15 cellular contexts compared by ENCODE assay signal in the genomic region with DNA sequence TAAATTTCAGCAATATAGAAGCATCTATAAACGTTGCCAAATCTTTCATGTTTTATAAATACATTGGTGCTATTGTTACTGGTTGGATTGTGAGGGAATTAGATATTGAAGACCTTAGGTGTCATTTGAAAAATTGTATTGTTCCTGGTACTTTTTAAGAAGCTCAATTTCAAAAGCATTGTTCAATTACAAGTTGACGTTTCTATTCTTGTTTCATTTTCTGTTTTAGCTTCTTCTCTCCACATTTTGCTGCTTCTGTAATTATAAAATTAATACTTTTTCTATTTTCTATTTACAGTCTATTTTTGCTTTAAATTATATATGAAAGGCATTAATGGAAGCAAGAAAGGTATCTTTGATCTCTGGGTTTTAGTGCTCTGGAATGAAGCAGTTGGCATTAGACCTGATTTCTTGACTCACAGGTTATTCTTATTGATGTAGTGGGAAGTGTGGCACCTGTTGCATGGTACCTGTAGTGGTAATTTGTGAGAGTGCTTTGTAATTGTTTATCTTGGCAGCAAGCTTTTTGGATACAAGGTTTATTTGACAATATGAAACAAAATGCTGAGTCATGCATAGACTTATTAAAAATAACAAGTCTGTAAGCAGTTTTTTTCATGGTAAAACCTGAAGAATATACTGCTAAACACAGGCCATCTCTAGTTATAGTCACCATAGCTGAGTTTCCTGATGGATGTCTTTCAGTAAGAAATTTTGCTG. TPM values are rescaled to one million over a fixed set of nuclear protein-coding genes. Genes with fewer than 3 reads are reported as not detected.
A peak's percentile ranks its signal among the peaks of the same experiment; 100 is the strongest.
DNase-seq lines count a peak whose midpoint lies in the region; ATAC-seq and TF ChIP-seq lines count a peak whose summit lies in the region.
"Had no signal": no experiment of that assay in that cellular context is flagged by ENCODE, and none has a peak within 500 bp of the region (broad histone marks: within the 10 kb centered on the region; RNA-seq: fewer than 3 reads in every experiment).

No MANE protein-coding gene starts in this region.

- peaks cover 13% of the 10 kb centered on the region for H3K4me1 Mint-ChIP-seq in MCF 10A (ENCODE audit: insufficient read depth, unreplicated experiment)

- H3K27ac ChIP-seq in breast epithelium (no peak overlapping the region), thyroid gland (peak overlapping the region in 2 of 3 donors; percentile 25 to 61)
- H3K27ac ChIP-seq: colonic mucosa, HL-60 had no signal

- H3K36me3 ChIP-seq in breast epithelium: no peaks in the 10 kb centered on the region
- H3K36me3 ChIP-seq in thyroid gland: peaks cover 6% of the 10 kb centered on the region in 2 donors
- H3K36me3 ChIP-seq: colonic mucosa had no signal

- intact Hi-C loops in MCF 10A (cut with micrococcal nuclease) (no loop called here), breast epithelium (cut with DNase I; ENCODE audit: low total_unique reads) (no loop called here), thyroid gland (cut with DNase I) (no loop called here)

- H3K9me3 ChIP-seq in breast epithelium (no peaks in the 10 kb centered on the region), thyroid gland (no peaks in the 10 kb centered on the region)
- H3K9me3 ChIP-seq: colonic mucosa had no signal

- H3K27ac Mint-ChIP-seq in MCF 10A (ENCODE audit: low read depth, unreplicated experiment): no peak overlapping the region

- H3K36me3 Mint-ChIP-seq in MCF 10A (ENCODE audit: insufficient read depth, unreplicated experiment): peaks cover 6% of the 10 kb centered on the region

- 55 to 63% methylated on average over 2 of the region's 2 CpGs for WGBS in thyroid gland, 2 donors

- CTCF ChIA-PET in MCF 10A (lab: Yijun Ruan, JAX): interaction anchor here (0.7 to 1.5 kb wide), 4 partner anchors 9 to 167 kb away, joined by 3 to 7 read pairs (median 4); no protein-coding TSS in a partner anchor

- TF ChIP-seq CTCF in MCF 10A (IDR thresholded peaks at IDR 0.05; ENCODE audit: unreplicated experiment) (no peak), breast epithelium (IDR thresholded peaks at IDR 0.05) (no peak), thyroid gland (IDR thresholded peaks at IDR 0.05) (no peak)

- H3K4me1 ChIP-seq in breast epithelium: no peaks in the 10 kb centered on the region
- peaks cover 24 to 31% of the 10 kb centered on the region in 2 donors for H3K4me1 ChIP-seq in thyroid gland
- H3K4me1 ChIP-seq: colonic mucosa had no signal

- no peaks in the 10 kb centered on the region for H3K9me3 Mint-ChIP-seq in MCF 10A (ENCODE audit: unreplicated experiment)
- H3K9me3 Mint-ChIP-seq: naive B cell had no signal

- H3K4me3 ChIP-seq in breast epithelium (no peak overlapping the region), thyroid gland (replicated peaks in 1 of 3) (no peak overlapping the region)
- H3K4me3 ChIP-seq: colonic mucosa had no signal

- H3K27me3 ChIP-seq in breast epithelium (no peaks in the 10 kb centered on the region), thyroid gland (no peaks in the 10 kb centered on the region)
- H3K27me3 ChIP-seq: colonic mucosa had no signal

- ATAC-seq in esophagus mucosa (peak; percentile 15), HG03108 (IDR thresholded peaks at IDR 0.05; ENCODE audit: unreplicated experiment) (no peak), GM19463 (IDR thresholded peaks at IDR 0.05; ENCODE audit: unreplicated experiment) (no peak)

- no TSS peak for BruUV-seq in MCF 10A (replicated peaks; lab: Mats Ljungman, UMichigan)

- POLR2A ChIA-PET in MCF 10A (lab: Yijun Ruan, JAX): interaction anchor here (0.6 to 6.3 kb wide), 3 partner anchors 11 to 169 kb away, joined by 3 to 43 read pairs (median 5); partner anchors contain the start of gene MACIR

- H3K27me3 Mint-ChIP-seq in MCF 10A (ENCODE audit: insufficient read depth, unreplicated experiment): no peaks in the 10 kb centered on the region
- H3K27me3 Mint-ChIP-seq: naive B cell had no signal

- DNase-seq in MCF 10A (ENCODE audit: unreplicated experiment) (peak; percentile 50), breast epithelium (ENCODE audit: low spot score in 2 of 2) (no peak), NCI-H69 (lab: John Stamatoyannopoulos, UW) (peak; percentile 51), thyroid gland (no peak)
- no peak for DNase-seq in activated naive CD4-positive, alpha-beta T cell treated with Interleukin-2 at 50 U/mL for 16 hours
- DNase-seq: colonic mucosa; COR-L47; HCEC 1CT; naive B cell; NCI-H446; stimulated activated CD4-positive, alpha-beta T cell treated with anti-CD3 and anti-CD28 coated beads, Interleukin-2, amount 100 ng/mL, for 24 hours had no signal

- no peak overlapping the region for H3K4me3 Mint-ChIP-seq in MCF 10A (ENCODE audit: unreplicated experiment)

- TF ChIP-seq POLR2A in breast epithelium (IDR thresholded peaks at IDR 0.05): no peak
- no peak for TF ChIP-seq POLR2A in thyroid gland (IDR thresholded peaks at IDR 0.05)

RNA-seq across cellular contexts. Expression of gene MACIR, which starts 13.2 kb away (rescaled TPM):
- 6.6 and 8.9 TPM in 2 replicates for total RNA-seq in MCF 10A (2022)
- total RNA-seq in breast epithelium: 10 to 100 TPM; 13.0 to 18.4 (median 13.4) TPM
- 3.6 TPM for total RNA-seq in esophagus mucosa
- 10 to 100 TPM in 3 of 4 donors, 1 to 10 TPM in 1; 9.5 to 17.2 (median 14.9) TPM for total RNA-seq in thyroid gland

Comparison
In these comparisons a context has a peak if more than half of its experiments do, and no peak if none do; other contexts are left out.
1. DNase-seq: peak in MCF 10A (single experiment) and NCI-H69 (single experiment); none in breast epithelium (0 of 2), thyroid gland (0 of 2) and activated naive CD4-positive, alpha-beta T cell treated with Interleukin-2 at 50 U/mL for 16 hours (single experiment).
2. H3K27ac ChIP-seq: peak in thyroid gland (2 of 3); none in breast epithelium (0 of 2).